1 cellular context compared by ENCODE assay signal in the genomic region with DNA sequence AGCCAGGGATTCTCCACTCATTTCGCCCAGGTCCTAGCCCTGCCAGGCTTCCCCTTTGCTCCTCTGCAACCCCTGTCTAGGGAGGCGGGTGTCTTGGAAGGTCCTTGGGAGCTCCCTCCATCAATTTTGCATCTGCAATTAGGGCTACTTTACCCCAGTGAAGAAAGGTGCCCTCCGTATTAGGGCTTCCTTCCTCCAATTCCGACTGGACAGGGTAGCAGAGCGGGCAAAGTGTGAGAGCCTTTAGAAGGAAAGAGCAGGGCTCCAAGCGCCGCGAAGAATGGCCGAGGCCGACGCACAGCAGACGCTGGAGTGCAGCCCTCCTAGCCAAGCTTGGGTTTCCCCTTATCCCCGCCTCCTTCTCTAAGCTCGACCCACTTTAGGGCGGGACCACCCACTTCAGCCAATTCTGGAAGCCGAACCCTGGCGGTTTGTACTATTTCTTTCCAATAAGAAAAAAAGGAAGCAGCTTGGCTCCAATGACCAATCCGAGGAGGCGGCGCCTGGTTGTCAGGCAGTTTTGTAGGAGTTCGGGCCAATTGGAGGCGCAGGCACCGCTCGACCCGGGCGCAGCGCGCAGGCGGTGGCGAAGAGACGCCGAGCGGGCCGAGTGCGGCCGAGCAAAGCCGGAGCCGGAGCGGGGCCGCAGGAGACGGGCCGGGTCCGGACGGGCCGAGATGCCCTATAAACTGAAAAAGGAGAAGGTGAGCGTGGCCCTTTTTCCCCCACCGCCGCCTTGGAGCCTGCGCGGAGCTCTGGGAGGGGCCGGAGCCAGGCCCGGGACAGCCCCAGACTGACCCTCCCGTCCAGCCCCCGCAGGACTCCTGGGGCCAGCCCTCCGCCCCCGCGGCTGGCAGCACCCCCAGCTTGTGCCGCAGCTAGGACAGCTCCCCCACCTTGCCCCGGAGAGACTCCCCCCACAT.
A peak's percentile ranks its signal among the peaks of the same experiment; 100 is the strongest.
TF ChIP-seq lines count a peak whose summit lies in the region.

A gene (plus strand): TSS at position 570 of the 923 bp plus-strand sequence. CDS start 108 bp downstream, at position 678.

TF ChIP-seq in K562, 482 proteins besides CTCF, POLR2A, EP300 and RAD21 (continued from another document and continues in another):
- TF ChIP-seq, protein P1, sequence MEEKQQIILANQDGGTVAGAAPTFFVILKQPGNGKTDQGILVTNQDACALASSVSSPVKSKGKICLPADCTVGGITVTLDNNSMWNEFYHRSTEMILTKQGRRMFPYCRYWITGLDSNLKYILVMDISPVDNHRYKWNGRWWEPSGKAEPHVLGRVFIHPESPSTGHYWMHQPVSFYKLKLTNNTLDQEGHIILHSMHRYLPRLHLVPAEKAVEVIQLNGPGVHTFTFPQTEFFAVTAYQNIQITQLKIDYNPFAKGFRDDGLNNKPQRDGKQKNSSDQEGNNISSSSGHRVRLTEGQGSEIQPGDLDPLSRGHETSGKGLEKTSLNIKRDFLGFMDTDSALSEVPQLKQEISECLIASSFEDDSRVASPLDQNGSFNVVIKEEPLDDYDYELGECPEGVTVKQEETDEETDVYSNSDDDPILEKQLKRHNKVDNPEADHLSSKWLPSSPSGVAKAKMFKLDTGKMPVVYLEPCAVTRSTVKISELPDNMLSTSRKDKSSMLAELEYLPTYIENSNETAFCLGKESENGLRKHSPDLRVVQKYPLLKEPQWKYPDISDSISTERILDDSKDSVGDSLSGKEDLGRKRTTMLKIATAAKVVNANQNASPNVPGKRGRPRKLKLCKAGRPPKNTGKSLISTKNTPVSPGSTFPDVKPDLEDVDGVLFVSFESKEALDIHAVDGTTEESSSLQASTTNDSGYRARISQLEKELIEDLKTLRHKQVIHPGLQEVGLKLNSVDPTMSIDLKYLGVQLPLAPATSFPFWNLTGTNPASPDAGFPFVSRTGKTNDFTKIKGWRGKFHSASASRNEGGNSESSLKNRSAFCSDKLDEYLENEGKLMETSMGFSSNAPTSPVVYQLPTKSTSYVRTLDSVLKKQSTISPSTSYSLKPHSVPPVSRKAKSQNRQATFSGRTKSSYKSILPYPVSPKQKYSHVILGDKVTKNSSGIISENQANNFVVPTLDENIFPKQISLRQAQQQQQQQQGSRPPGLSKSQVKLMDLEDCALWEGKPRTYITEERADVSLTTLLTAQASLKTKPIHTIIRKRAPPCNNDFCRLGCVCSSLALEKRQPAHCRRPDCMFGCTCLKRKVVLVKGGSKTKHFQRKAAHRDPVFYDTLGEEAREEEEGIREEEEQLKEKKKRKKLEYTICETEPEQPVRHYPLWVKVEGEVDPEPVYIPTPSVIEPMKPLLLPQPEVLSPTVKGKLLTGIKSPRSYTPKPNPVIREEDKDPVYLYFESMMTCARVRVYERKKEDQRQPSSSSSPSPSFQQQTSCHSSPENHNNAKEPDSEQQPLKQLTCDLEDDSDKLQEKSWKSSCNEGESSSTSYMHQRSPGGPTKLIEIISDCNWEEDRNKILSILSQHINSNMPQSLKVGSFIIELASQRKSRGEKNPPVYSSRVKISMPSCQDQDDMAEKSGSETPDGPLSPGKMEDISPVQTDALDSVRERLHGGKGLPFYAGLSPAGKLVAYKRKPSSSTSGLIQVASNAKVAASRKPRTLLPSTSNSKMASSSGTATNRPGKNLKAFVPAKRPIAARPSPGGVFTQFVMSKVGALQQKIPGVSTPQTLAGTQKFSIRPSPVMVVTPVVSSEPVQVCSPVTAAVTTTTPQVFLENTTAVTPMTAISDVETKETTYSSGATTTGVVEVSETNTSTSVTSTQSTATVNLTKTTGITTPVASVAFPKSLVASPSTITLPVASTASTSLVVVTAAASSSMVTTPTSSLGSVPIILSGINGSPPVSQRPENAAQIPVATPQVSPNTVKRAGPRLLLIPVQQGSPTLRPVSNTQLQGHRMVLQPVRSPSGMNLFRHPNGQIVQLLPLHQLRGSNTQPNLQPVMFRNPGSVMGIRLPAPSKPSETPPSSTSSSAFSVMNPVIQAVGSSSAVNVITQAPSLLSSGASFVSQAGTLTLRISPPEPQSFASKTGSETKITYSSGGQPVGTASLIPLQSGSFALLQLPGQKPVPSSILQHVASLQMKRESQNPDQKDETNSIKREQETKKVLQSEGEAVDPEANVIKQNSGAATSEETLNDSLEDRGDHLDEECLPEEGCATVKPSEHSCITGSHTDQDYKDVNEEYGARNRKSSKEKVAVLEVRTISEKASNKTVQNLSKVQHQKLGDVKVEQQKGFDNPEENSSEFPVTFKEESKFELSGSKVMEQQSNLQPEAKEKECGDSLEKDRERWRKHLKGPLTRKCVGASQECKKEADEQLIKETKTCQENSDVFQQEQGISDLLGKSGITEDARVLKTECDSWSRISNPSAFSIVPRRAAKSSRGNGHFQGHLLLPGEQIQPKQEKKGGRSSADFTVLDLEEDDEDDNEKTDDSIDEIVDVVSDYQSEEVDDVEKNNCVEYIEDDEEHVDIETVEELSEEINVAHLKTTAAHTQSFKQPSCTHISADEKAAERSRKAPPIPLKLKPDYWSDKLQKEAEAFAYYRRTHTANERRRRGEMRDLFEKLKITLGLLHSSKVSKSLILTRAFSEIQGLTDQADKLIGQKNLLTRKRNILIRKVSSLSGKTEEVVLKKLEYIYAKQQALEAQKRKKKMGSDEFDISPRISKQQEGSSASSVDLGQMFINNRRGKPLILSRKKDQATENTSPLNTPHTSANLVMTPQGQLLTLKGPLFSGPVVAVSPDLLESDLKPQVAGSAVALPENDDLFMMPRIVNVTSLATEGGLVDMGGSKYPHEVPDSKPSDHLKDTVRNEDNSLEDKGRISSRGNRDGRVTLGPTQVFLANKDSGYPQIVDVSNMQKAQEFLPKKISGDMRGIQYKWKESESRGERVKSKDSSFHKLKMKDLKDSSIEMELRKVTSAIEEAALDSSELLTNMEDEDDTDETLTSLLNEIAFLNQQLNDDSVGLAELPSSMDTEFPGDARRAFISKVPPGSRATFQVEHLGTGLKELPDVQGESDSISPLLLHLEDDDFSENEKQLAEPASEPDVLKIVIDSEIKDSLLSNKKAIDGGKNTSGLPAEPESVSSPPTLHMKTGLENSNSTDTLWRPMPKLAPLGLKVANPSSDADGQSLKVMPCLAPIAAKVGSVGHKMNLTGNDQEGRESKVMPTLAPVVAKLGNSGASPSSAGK (IDR thresholded peaks at IDR 0.05): no peak
- no peak for TF ChIP-seq EHMT2 (IDR thresholded peaks at IDR 0.05)
- TF ChIP-seq JUND (IDR thresholded peaks at IDR 0.05; ENCODE audit: borderline replicate concordance, low read depth, low read length): no peak
- TF ChIP-seq JUND (tag; IDR thresholded peaks at IDR 0.05; ENCODE audit: borderline replicate concordance, low read depth, low read length): no peak; the same call in 2 of the 3 replicates
- TF ChIP-seq PHF21A (IDR thresholded peaks at IDR 0.05; ENCODE audit: borderline replicate concordance, low read depth): no peak
- TF ChIP-seq ZNF780A (CRISPR knock-in tag; IDR thresholded peaks at IDR 0.05): no peak
- TF ChIP-seq, protein P2, sequence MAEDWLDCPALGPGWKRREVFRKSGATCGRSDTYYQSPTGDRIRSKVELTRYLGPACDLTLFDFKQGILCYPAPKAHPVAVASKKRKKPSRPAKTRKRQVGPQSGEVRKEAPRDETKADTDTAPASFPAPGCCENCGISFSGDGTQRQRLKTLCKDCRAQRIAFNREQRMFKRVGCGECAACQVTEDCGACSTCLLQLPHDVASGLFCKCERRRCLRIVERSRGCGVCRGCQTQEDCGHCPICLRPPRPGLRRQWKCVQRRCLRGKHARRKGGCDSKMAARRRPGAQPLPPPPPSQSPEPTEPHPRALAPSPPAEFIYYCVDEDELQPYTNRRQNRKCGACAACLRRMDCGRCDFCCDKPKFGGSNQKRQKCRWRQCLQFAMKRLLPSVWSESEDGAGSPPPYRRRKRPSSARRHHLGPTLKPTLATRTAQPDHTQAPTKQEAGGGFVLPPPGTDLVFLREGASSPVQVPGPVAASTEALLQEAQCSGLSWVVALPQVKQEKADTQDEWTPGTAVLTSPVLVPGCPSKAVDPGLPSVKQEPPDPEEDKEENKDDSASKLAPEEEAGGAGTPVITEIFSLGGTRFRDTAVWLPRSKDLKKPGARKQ (CRISPR knock-in tag; IDR thresholded peaks at IDR 0.05): no peak
- no peak for TF ChIP-seq ZNF174 (CRISPR knock-in tag; IDR thresholded peaks at IDR 0.05)
- TF ChIP-seq NCOA6 (IDR thresholded peaks at IDR 0.05): no peak
- no peak for TF ChIP-seq ZNF77 (CRISPR knock-in tag; IDR thresholded peaks at IDR 0.05)
- TF ChIP-seq MTA3 (IDR thresholded peaks at IDR 0.05; ENCODE audit: borderline replicate concordance): peak; percentile 52
- no peak for TF ChIP-seq RNF2 (IDR thresholded peaks at IDR 0.05)
- TF ChIP-seq NFATC3 (IDR thresholded peaks at IDR 0.05): no peak
- peak; percentile 49; the same call in 1 of the 2 replicates for TF ChIP-seq CREB1 (IDR thresholded peaks at IDR 0.05)
- TF ChIP-seq CREB1 (CRISPR knock-in tag; IDR thresholded peaks at IDR 0.05): peak; percentile 59; the same call in 1 of the 2 replicates
- no peak for TF ChIP-seq ZNF707 (CRISPR knock-in tag; conservative IDR thresholded peaks at IDR 0.05)
- TF ChIP-seq, protein P3, sequence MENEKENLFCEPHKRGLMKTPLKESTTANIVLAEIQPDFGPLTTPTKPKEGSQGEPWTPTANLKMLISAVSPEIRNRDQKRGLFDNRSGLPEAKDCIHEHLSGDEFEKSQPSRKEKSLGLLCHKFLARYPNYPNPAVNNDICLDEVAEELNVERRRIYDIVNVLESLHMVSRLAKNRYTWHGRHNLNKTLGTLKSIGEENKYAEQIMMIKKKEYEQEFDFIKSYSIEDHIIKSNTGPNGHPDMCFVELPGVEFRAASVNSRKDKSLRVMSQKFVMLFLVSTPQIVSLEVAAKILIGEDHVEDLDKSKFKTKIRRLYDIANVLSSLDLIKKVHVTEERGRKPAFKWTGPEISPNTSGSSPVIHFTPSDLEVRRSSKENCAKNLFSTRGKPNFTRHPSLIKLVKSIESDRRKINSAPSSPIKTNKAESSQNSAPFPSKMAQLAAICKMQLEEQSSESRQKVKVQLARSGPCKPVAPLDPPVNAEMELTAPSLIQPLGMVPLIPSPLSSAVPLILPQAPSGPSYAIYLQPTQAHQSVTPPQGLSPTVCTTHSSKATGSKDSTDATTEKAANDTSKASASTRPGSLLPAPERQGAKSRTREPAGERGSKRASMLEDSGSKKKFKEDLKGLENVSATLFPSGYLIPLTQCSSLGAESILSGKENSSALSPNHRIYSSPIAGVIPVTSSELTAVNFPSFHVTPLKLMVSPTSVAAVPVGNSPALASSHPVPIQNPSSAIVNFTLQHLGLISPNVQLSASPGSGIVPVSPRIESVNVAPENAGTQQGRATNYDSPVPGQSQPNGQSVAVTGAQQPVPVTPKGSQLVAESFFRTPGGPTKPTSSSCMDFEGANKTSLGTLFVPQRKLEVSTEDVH (IDR thresholded peaks at IDR 0.05; ENCODE audit: low read depth, partially characterized antibody): no peak
- TF ChIP-seq NFE2L1 (tag; IDR thresholded peaks at IDR 0.05; ENCODE audit: borderline replicate concordance, low read depth): no peak
- TF ChIP-seq, protein P4, sequence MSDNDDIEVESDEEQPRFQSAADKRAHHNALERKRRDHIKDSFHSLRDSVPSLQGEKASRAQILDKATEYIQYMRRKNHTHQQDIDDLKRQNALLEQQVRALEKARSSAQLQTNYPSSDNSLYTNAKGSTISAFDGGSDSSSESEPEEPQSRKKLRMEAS (CRISPR knock-in tag; IDR thresholded peaks at IDR 0.05): no peak
- TF ChIP-seq SMAD1 (IDR thresholded peaks at IDR 0.05; ENCODE audit: low read depth, low read length, partially characterized antibody): peak; percentile 51
- TF ChIP-seq, protein P5, sequence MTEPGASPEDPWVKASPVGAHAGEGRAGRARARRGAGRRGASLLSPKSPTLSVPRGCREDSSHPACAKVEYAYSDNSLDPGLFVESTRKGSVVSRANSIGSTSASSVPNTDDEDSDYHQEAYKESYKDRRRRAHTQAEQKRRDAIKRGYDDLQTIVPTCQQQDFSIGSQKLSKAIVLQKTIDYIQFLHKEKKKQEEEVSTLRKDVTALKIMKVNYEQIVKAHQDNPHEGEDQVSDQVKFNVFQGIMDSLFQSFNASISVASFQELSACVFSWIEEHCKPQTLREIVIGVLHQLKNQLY (CRISPR knock-in tag; conservative IDR thresholded peaks at IDR 0.05): 0 out of 4 replicates have a peak, but pooled peaks of 1 of the 2 experiments have one; percentile 31
- TF ChIP-seq ASH1L (IDR thresholded peaks at IDR 0.05; ENCODE audit: borderline replicate concordance, low read depth, partially characterized antibody): peak; percentile 37
- TF ChIP-seq PYGO2 (tag; IDR thresholded peaks at IDR 0.05): no peak
- no peak for TF ChIP-seq FUS (optimal IDR thresholded peaks at IDR 0.05; ENCODE audit: low read depth, low read length)
- no peak for TF ChIP-seq TSC22D4 (tag; IDR thresholded peaks at IDR 0.05)
- TF ChIP-seq GATA2 (CRISPR knock-in tag; IDR thresholded peaks at IDR 0.05): no peak
- no peak for TF ChIP-seq FOXK1 (CRISPR knock-in tag; IDR thresholded peaks at IDR 0.05; ENCODE audit: borderline replicate concordance)
- no peak for TF ChIP-seq KAT8 (IDR thresholded peaks at IDR 0.05; ENCODE audit: low read depth)
- no peak for TF ChIP-seq TEAD4 (IDR thresholded peaks at IDR 0.05; ENCODE audit: low read length)
- TF ChIP-seq TEAD4 (CRISPR knock-in tag; IDR thresholded peaks at IDR 0.05; ENCODE audit: borderline replicate concordance): no peak
- TF ChIP-seq, protein P6, sequence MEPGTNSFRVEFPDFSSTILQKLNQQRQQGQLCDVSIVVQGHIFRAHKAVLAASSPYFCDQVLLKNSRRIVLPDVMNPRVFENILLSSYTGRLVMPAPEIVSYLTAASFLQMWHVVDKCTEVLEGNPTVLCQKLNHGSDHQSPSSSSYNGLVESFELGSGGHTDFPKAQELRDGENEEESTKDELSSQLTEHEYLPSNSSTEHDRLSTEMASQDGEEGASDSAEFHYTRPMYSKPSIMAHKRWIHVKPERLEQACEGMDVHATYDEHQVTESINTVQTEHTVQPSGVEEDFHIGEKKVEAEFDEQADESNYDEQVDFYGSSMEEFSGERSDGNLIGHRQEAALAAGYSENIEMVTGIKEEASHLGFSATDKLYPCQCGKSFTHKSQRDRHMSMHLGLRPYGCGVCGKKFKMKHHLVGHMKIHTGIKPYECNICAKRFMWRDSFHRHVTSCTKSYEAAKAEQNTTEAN (CRISPR knock-in tag; IDR thresholded peaks at IDR 0.05): no peak
